Comparison of ENCODE assay signal across 1 cellular context in the genomic region with DNA sequence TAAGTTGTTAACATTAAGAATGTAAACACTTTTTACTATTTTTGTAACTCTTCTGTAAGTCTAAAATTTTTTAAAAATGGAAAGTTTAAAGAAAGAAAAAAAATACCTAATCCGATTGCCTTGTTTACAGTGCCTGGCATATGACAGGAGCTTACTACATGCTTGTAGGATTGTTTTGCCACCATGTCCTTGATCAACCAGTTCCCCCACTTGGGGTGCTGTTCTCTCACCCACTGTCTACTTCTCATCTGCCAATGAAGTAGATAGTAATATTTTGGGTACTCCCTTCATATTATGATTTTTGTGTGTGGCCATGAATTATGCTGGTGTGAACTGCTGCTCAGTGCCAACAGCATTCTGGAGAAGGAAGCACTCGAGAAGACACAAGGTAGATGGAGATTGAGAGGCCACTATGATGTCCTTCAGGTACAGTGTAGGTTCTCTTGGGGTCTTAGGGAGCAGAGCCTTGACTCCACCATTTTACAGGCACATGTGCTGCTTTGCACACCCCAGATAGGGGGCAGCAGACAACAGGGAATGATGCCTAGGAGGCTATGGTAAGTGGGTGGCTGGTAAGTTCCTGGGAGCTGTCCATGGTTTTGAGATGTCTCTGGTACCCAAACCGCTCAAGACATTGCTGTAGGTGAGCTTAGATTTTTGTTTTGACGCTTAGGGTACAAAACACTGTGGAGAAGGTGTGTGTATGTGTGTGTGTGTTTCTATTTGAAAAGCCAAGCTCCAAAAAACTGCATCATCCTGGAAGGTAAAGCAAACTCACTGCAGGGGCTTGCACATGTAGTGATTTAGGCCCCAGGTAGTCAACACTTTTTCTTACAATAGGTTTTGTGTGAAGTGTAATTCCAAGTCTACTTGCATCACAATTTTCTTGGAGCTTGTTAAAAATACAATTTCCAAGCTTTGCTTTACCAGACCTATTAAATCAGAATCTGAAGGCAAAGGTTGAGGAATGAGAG.
TF ChIP-seq lines count a peak whose summit lies in the region.

No MANE protein-coding gene starts in this region.

TF ChIP-seq in HepG2, 621 proteins besides CTCF, POLR2A, EP300 and RAD21 (continued from another document and continues in another):
- TF ChIP-seq, protein P1, sequence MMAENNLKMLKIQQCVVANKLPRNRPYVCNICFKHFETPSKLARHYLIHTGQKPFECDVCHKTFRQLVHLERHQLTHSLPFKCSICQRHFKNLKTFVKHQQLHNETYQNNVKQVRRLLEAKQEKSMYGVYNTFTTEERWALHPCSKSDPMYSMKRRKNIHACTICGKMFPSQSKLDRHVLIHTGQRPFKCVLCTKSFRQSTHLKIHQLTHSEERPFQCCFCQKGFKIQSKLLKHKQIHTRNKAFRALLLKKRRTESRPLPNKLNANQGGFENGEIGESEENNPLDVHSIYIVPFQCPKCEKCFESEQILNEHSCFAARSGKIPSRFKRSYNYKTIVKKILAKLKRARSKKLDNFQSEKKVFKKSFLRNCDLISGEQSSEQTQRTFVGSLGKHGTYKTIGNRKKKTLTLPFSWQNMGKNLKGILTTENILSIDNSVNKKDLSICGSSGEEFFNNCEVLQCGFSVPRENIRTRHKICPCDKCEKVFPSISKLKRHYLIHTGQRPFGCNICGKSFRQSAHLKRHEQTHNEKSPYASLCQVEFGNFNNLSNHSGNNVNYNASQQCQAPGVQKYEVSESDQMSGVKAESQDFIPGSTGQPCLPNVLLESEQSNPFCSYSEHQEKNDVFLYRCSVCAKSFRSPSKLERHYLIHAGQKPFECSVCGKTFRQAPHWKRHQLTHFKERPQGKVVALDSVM (CRISPR knock-in tag; IDR thresholded peaks at IDR 0.05) = no peak
- TF ChIP-seq NFIB (CRISPR knock-in tag; IDR thresholded peaks at IDR 0.05; ENCODE audit: borderline replicate concordance) (no peak), FOXA1 (IDR thresholded peaks at IDR 0.05) (no peak), FOXA1 (CRISPR knock-in tag; IDR thresholded peaks at IDR 0.05) (no peak), ZNF546 (CRISPR knock-in tag; conservative IDR thresholded peaks at IDR 0.05) (0 out of 2 replicates have a peak, but pooled peaks have one; percentile 33), ZMYM3 (CRISPR knock-in tag; IDR thresholded peaks at IDR 0.05) (no peak), MIER2 (CRISPR knock-in tag; IDR thresholded peaks at IDR 0.05) (peak; percentile 99), ZNF251 (CRISPR knock-in tag; IDR thresholded peaks at IDR 0.05) (no peak), ZNF496 (CRISPR knock-in tag; IDR thresholded peaks at IDR 0.05; ENCODE audit: insufficient replicate concordance) (no peak), ZNF713 (CRISPR knock-in tag; IDR thresholded peaks at IDR 0.05) (no peak), SP2 (CRISPR knock-in tag; IDR thresholded peaks at IDR 0.05) (no peak), SMAD1 (CRISPR knock-in tag; IDR thresholded peaks at IDR 0.05; ENCODE audit: borderline replicate concordance, low read depth) (no peak), HES4 (CRISPR knock-in tag; IDR thresholded peaks at IDR 0.05; ENCODE audit: borderline replicate concordance) (no peak), PAX8 (CRISPR knock-in tag; IDR thresholded peaks at IDR 0.05; ENCODE audit: borderline replicate concordance) (no peak), KDM5A (IDR thresholded peaks at IDR 0.05; ENCODE audit: borderline replicate concordance, low read length) (no peak), ZNF329 (CRISPR knock-in tag; IDR thresholded peaks at IDR 0.05; ENCODE audit: low read depth) (no peak), FOSL1 (CRISPR knock-in tag; IDR thresholded peaks at IDR 0.05; ENCODE audit: borderline replicate concordance) (no peak), NR3C1 (CRISPR knock-in tag; IDR thresholded peaks at IDR 0.05) (no peak), ZNF616 (CRISPR knock-in tag; IDR thresholded peaks at IDR 0.05; ENCODE audit: low read depth) (no peak), ELF3 (CRISPR knock-in tag; IDR thresholded peaks at IDR 0.05) (peak; percentile 74), CHD4 (IDR thresholded peaks at IDR 0.05; ENCODE audit: borderline replicate concordance, low read length) (no peak), HNRNPK (IDR thresholded peaks at IDR 0.05; ENCODE audit: low read depth, low read length, poor library complexity, severe bottlenecking) (no peak), MYC (CRISPR knock-in tag; IDR thresholded peaks at IDR 0.05; ENCODE audit: borderline replicate concordance) (peak; percentile 23; the same call in 1 of the 2 replicates), GATAD2A (CRISPR knock-in tag; IDR thresholded peaks at IDR 0.05) (0 out of 2 replicates have a peak, but pooled peaks have one; percentile 32), CENPT (CRISPR knock-in tag; IDR thresholded peaks at IDR 0.05; ENCODE audit: low read depth) (no peak), ZNF772 (CRISPR knock-in tag; IDR thresholded peaks at IDR 0.05) (0 out of 2 replicates have a peak, but pooled peaks have one; percentile 44), ZNF44 (CRISPR knock-in tag; IDR thresholded peaks at IDR 0.05) (no peak), RBM39 (IDR thresholded peaks at IDR 0.05; ENCODE audit: low read depth, low read length, poor library complexity, severe bottlenecking) (no peak), ZNF577 (CRISPR knock-in tag; IDR thresholded peaks at IDR 0.05; ENCODE audit: borderline replicate concordance, low read depth) (no peak), ZNF253 (CRISPR knock-in tag; IDR thresholded peaks at IDR 0.05; ENCODE audit: borderline replicate concordance) (no peak), ZNF563 (CRISPR knock-in tag; IDR thresholded peaks at IDR 0.05) (peak; percentile 61; the same call in 1 of the 2 replicates), MAFK (conservative IDR thresholded peaks at IDR 0.05 in 1 of 2, IDR thresholded peaks at IDR 0.05 in 1 of 2; ENCODE audit: low read length in 2 of 2) (no peak), ZSCAN21 (CRISPR knock-in tag; IDR thresholded peaks at IDR 0.05; ENCODE audit: borderline replicate concordance) (peak; percentile 43; the same call in 1 of the 2 replicates), FOXC1 (CRISPR knock-in tag; IDR thresholded peaks at IDR 0.05; ENCODE audit: borderline replicate concordance) (peak; percentile 42; the same call in 1 of the 2 replicates), CBFB (CRISPR knock-in tag; IDR thresholded peaks at IDR 0.05) (no peak), HDAC2 (CRISPR knock-in tag; IDR thresholded peaks at IDR 0.05) (peak; percentile 89), ZNF777 (CRISPR knock-in tag; IDR thresholded peaks at IDR 0.05) (no peak), ZNF333 (CRISPR knock-in tag; IDR thresholded peaks at IDR 0.05; ENCODE audit: borderline replicate concordance) (no peak), FOXK1 (CRISPR knock-in tag; IDR thresholded peaks at IDR 0.05; ENCODE audit: borderline replicate concordance, low read depth) (peak; percentile 80; the same call in 1 of the 2 replicates), ZNF788 (CRISPR knock-in tag; IDR thresholded peaks at IDR 0.05; ENCODE audit: borderline replicate concordance) (peak; percentile 42; the same call in 1 of the 2 replicates), ZNF101 (CRISPR knock-in tag; IDR thresholded peaks at IDR 0.05; ENCODE audit: borderline replicate concordance, low read depth) (no peak), RXRA (CRISPR knock-in tag; IDR thresholded peaks at IDR 0.05) (no peak), ATRX (CRISPR knock-in tag; IDR thresholded peaks at IDR 0.05; ENCODE audit: borderline replicate concordance) (no peak), NR2F1 (CRISPR knock-in tag; IDR thresholded peaks at IDR 0.05) (no peak)
- TF ChIP-seq, protein P2, sequence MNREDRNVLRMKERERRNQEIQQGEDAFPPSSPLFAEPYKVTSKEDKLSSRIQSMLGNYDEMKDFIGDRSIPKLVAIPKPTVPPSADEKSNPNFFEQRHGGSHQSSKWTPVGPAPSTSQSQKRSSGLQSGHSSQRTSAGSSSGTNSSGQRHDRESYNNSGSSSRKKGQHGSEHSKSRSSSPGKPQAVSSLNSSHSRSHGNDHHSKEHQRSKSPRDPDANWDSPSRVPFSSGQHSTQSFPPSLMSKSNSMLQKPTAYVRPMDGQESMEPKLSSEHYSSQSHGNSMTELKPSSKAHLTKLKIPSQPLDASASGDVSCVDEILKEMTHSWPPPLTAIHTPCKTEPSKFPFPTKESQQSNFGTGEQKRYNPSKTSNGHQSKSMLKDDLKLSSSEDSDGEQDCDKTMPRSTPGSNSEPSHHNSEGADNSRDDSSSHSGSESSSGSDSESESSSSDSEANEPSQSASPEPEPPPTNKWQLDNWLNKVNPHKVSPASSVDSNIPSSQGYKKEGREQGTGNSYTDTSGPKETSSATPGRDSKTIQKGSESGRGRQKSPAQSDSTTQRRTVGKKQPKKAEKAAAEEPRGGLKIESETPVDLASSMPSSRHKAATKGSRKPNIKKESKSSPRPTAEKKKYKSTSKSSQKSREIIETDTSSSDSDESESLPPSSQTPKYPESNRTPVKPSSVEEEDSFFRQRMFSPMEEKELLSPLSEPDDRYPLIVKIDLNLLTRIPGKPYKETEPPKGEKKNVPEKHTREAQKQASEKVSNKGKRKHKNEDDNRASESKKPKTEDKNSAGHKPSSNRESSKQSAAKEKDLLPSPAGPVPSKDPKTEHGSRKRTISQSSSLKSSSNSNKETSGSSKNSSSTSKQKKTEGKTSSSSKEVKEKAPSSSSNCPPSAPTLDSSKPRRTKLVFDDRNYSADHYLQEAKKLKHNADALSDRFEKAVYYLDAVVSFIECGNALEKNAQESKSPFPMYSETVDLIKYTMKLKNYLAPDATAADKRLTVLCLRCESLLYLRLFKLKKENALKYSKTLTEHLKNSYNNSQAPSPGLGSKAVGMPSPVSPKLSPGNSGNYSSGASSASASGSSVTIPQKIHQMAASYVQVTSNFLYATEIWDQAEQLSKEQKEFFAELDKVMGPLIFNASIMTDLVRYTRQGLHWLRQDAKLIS (CRISPR knock-in tag; IDR thresholded peaks at IDR 0.05) = no peak
- TF ChIP-seq, protein P3, sequence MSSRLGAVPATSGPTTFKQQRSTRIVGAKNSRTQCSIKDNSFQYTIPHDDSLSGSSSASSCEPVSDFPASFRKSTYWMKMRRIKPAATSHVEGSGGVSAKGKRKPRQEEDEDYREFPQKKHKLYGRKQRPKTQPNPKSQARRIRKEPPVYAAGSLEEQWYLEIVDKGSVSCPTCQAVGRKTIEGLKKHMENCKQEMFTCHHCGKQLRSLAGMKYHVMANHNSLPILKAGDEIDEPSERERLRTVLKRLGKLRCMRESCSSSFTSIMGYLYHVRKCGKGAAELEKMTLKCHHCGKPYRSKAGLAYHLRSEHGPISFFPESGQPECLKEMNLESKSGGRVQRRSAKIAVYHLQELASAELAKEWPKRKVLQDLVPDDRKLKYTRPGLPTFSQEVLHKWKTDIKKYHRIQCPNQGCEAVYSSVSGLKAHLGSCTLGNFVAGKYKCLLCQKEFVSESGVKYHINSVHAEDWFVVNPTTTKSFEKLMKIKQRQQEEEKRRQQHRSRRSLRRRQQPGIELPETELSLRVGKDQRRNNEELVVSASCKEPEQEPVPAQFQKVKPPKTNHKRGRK (CRISPR knock-in tag; IDR thresholded peaks at IDR 0.05) = no peak
- TF ChIP-seq, protein P4, sequence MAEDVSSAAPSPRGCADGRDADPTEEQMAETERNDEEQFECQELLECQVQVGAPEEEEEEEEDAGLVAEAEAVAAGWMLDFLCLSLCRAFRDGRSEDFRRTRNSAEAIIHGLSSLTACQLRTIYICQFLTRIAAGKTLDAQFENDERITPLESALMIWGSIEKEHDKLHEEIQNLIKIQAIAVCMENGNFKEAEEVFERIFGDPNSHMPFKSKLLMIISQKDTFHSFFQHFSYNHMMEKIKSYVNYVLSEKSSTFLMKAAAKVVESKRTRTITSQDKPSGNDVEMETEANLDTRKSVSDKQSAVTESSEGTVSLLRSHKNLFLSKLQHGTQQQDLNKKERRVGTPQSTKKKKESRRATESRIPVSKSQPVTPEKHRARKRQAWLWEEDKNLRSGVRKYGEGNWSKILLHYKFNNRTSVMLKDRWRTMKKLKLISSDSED (CRISPR knock-in tag; IDR thresholded peaks at IDR 0.05) = no peak
- TF ChIP-seq, protein P5, sequence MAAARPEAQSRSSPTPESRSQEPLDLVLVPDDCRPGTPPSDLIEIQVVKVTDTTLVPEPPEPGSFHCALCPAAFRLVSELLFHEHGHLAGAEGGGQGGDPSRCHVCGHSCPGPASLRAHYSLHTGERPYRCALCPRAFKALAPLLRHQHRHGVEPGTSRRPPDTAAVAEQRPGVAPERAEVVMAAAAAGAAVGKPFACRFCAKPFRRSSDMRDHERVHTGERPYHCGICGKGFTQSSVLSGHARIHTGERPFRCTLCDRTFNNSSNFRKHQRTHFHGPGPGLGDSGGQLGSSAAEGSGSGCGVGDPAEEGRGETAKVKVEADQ (CRISPR knock-in tag; IDR thresholded peaks at IDR 0.05; ENCODE audit: borderline replicate concordance) = peak; percentile 87
- TF ChIP-seq, protein P6, sequence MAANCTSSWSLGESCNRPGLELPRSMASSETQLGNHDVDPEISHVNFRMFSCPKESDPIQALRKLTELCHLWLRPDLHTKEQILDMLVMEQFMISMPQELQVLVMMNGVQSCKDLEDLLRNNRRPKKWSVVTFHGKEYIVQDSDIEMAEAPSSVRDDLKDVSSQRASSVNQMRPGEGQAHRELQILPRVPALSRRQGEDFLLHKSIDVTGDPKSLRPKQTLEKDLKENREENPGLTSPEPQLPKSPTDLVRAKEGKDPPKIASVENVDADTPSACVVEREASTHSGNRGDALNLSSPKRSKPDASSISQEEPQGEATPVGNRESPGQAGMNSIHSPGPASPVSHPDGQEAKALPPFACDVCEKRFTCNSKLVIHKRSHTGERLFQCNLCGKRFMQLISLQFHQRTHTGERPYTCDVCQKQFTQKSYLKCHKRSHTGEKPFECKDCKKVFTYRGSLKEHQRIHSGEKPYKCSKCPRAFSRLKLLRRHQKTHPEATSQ (CRISPR knock-in tag; IDR thresholded peaks at IDR 0.05; ENCODE audit: borderline replicate concordance) = no peak
- TF ChIP-seq, protein P7, sequence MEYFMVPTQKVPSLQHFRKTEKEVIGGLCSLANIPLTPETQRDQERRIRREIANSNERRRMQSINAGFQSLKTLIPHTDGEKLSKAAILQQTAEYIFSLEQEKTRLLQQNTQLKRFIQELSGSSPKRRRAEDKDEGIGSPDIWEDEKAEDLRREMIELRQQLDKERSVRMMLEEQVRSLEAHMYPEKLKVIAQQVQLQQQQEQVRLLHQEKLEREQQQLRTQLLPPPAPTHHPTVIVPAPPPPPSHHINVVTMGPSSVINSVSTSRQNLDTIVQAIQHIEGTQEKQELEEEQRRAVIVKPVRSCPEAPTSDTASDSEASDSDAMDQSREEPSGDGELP (IDR thresholded peaks at IDR 0.05; ENCODE audit: borderline replicate concordance, low read depth) = no peak
- TF ChIP-seq, protein P8, sequence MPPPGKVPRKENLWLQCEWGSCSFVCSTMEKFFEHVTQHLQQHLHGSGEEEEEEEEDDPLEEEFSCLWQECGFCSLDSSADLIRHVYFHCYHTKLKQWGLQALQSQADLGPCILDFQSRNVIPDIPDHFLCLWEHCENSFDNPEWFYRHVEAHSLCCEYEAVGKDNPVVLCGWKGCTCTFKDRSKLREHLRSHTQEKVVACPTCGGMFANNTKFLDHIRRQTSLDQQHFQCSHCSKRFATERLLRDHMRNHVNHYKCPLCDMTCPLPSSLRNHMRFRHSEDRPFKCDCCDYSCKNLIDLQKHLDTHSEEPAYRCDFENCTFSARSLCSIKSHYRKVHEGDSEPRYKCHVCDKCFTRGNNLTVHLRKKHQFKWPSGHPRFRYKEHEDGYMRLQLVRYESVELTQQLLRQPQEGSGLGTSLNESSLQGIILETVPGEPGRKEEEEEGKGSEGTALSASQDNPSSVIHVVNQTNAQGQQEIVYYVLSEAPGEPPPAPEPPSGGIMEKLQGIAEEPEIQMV (CRISPR knock-in tag; IDR thresholded peaks at IDR 0.05; ENCODE audit: low read depth) = 0 out of 2 replicates have a peak, but pooled peaks have one; percentile 58
